Comparison of ENCODE assay signal across 20 cellular contexts in genomic region chr2:185825557-185825956, GRCh38.
A peak's percentile ranks its signal among the peaks of the same experiment; 100 is the strongest.
DNase-seq lines count a peak whose midpoint lies in the region; ATAC-seq, FAIRE-seq and TF ChIP-seq lines count a peak whose summit lies in the region.
"Had no signal": no experiment of that assay in that cellular context is flagged by ENCODE, and none has a peak within 500 bp of the region (broad histone marks: within the 10 kb centered on the region; RNA-seq: fewer than 3 reads in every experiment).

No MANE protein-coding gene starts in this region.

- H3K9ac ChIP-seq in mammary epithelial cell (ENCODE audit: insufficient read depth, low read length): no peak overlapping the region
- H3K9ac ChIP-seq: BLaER1 treated with 17β-estradiol and CSF1 and Interleukin-3, amounts not matched to agents 10 nM and 100 nM had no signal

- dilution Hi-C loops in mammary epithelial cell (cut with HindIII; ENCODE audit: low sequenced_read_pairs): no loop called here

- H3K4me3 ChIP-seq in mammary epithelial cell (replicated peaks in 1 of 3; ENCODE audit: insufficient read depth in 1 of 3, low read depth in 2 of 3, low read length in 3 of 3): no peak overlapping the region
- no peak overlapping the region for H3K4me3 ChIP-seq in breast epithelium
- H3K4me3 ChIP-seq in bronchial epithelial cell (ENCODE audit: low read depth, low read length): no peak overlapping the region
- H3K4me3 ChIP-seq: A549; BLaER1 treated with 17β-estradiol and CSF1 and Interleukin-3, amounts not matched to agents 10 nM and 100 nM had no signal

- no peaks in the 10 kb centered on the region for H3K4me1 ChIP-seq in mammary epithelial cell (ENCODE audit: insufficient read depth, low read length)
- no peaks in the 10 kb centered on the region for H3K4me1 ChIP-seq in breast epithelium
- peaks cover 4% of the 10 kb centered on the region for H3K4me1 ChIP-seq in foreskin keratinocyte
- H3K4me1 ChIP-seq: A549; BLaER1 treated with 17β-estradiol and CSF1 and Interleukin-3, amounts not matched to agents 10 nM and 100 nM had no signal

- no peak overlapping the region for H3K4me2 ChIP-seq in mammary epithelial cell (ENCODE audit: insufficient read depth, low read depth, low read length)
- H3K4me2 ChIP-seq: A549; BLaER1 treated with 17β-estradiol and CSF1 and Interleukin-3, amounts not matched to agents 10 nM and 100 nM had no signal

- H3K27ac ChIP-seq in mammary epithelial cell (ENCODE audit: insufficient read depth, low read depth, low read length): no peak overlapping the region
- no peak overlapping the region for H3K27ac ChIP-seq in breast epithelium
- no peak overlapping the region for H3K27ac ChIP-seq in foreskin keratinocyte
- H3K27ac ChIP-seq: 22Rv1; A549; BLaER1 treated with 17β-estradiol and CSF1 and Interleukin-3, amounts not matched to agents 10 nM and 100 nM; C4-2B had no signal

- BruUV-seq in mammary epithelial cell (replicated peaks; lab: Mats Ljungman, UMichigan): no TSS peak

- no peaks in the 10 kb centered on the region for H4K20me1 ChIP-seq in mammary epithelial cell (ENCODE audit: insufficient read depth, low read length)
- H4K20me1 ChIP-seq: BLaER1 treated with 17β-estradiol and CSF1 and Interleukin-3, amounts not matched to agents 10 nM and 100 nM had no signal

- CTCF ChIA-PET in mammary epithelial cell (lab: Charles Lee; ENCODE audit: low non-redundant PET): no interaction called here

- intact Hi-C loops in mammary epithelial cell (cut with micrococcal nuclease): no loop called here
- intact Hi-C loops in breast epithelium (cut with DNase I; ENCODE audit: low total_unique reads): no loop called here

- in situ Hi-C loops in mammary epithelial cell (cut with MboI; ENCODE audit: low sequenced_read_pairs in 2 of 2): no loop called here

- no peak for TF ChIP-seq POLR2A in breast epithelium (IDR thresholded peaks at IDR 0.05)

- DNase-seq in mammary epithelial cell: peak; percentile 47
- DNase-seq in breast epithelium (ENCODE audit: low spot score in 2 of 2): no peak
- DNase-seq in bronchial epithelial cell (ENCODE audit: low read depth): peak; percentile 70
- DNase-seq in foreskin keratinocyte: peak; percentile 20 to 74
- DNase-seq: AML-193; Caco-2; Calu3; CD4-positive, alpha-beta T cell; CD8-positive, alpha-beta T cell; DMS79 treated with DMSO at 0.1 percent for 48 hours; GF-D8 had no signal

- ATAC-seq in foreskin keratinocyte (peak; percentile 72), HG02870 (IDR thresholded peaks at IDR 0.05; ENCODE audit: unreplicated experiment) (no peak), GM21528 (IDR thresholded peaks at IDR 0.05; ENCODE audit: low FRiP score, unreplicated experiment) (no peak)
- ATAC-seq: A549; CD8-positive, alpha-beta T cell had no signal

- no peak overlapping the region for H2AFZ ChIP-seq in mammary epithelial cell (ENCODE audit: low read depth, low read length)

- H3K27me3 ChIP-seq in mammary epithelial cell (ENCODE audit: insufficient read depth, low read length) (no peaks in the 10 kb centered on the region), breast epithelium (no peaks in the 10 kb centered on the region), bronchial epithelial cell (ENCODE audit: control insufficient read depth, insufficient read depth, low read length) (no peaks in the 10 kb centered on the region), foreskin keratinocyte (no peaks in the 10 kb centered on the region)
- H3K27me3 ChIP-seq: BLaER1 treated with 17β-estradiol and CSF1 and Interleukin-3, amounts not matched to agents 10 nM and 100 nM had no signal

- H3K9me3 ChIP-seq in mammary epithelial cell (replicated peaks; ENCODE audit: insufficient read depth, low read length) (no peaks in the 10 kb centered on the region), breast epithelium (no peaks in the 10 kb centered on the region)
- H3K9me3 ChIP-seq: A549, Caco-2 had no signal

- no peak for TF ChIP-seq CTCF in mammary epithelial cell (conservative IDR thresholded peaks at IDR 0.05 in 1 of 2, IDR thresholded peaks at IDR 0.05 in 1 of 2; ENCODE audit: extremely low read depth in 1 of 2, insufficient read depth in 1 of 2, low read depth in 1 of 2, low read length in 2 of 2)
- no peak for TF ChIP-seq CTCF in breast epithelium (IDR thresholded peaks at IDR 0.05)
- TF ChIP-seq CTCF in bronchial epithelial cell (IDR thresholded peaks at IDR 0.05; ENCODE audit: insufficient read depth, low read length, severe bottlenecking): no peak
- TF ChIP-seq CTCF in foreskin keratinocyte (conservative IDR thresholded peaks at IDR 0.05): no peak

- no peaks in the 10 kb centered on the region for H3K79me2 ChIP-seq in mammary epithelial cell (ENCODE audit: insufficient read depth, low read length)

- no peak for FAIRE-seq in bronchial epithelial cell (lab: Jason Lieb, UNC)
- FAIRE-seq: A549, D721Med, G401.6, GM19239 had no signal

- no peaks in the 10 kb centered on the region for H3K36me3 ChIP-seq in mammary epithelial cell (ENCODE audit: insufficient read depth, low read length)
- no peaks in the 10 kb centered on the region for H3K36me3 ChIP-seq in breast epithelium
- no peaks in the 10 kb centered on the region for H3K36me3 ChIP-seq in bronchial epithelial cell (ENCODE audit: control insufficient read depth, insufficient read depth, low read length)
- H3K36me3 ChIP-seq: BLaER1 treated with 17β-estradiol and CSF1 and Interleukin-3, amounts not matched to agents 10 nM and 100 nM had no signal

Comparison
In these comparisons a context has a peak if more than half of its experiments do, and no peak if none do; other contexts are left out.
1. DNase-seq: peak in mammary epithelial cell (single experiment), bronchial epithelial cell (single experiment) and foreskin keratinocyte (2 of 2); none in breast epithelium (0 of 2).